In genomic region chr1:45018599-45019230, GRCh38 we compare ENCODE assay signal across 8 cellular contexts. TPM values are rescaled to one million over a fixed set of nuclear protein-coding genes. Genes with fewer than 3 reads are reported as not detected.
A peak's percentile ranks its signal among the peaks of the same experiment; 100 is the strongest.
DNase-seq lines count a peak whose midpoint lies in the region; ATAC-seq and TF ChIP-seq lines count a peak whose summit lies in the region.

No MANE protein-coding gene starts in this region.

- H3K27ac Mint-ChIP-seq in WTC11: no peak overlapping the region

- no peaks in the 10 kb centered on the region for H3K4me1 ChIP-seq in HAP-1

- peaks cover 11% of the 10 kb centered on the region for H3K36me3 ChIP-seq in HAP-1 (replicated peaks)

- peaks cover 3% of the 10 kb centered on the region for H3K4me1 Mint-ChIP-seq in WTC11

- POLR2A ChIA-PET in WTC11 (lab: Charles Lee): interaction anchor here (1.1 kb wide), 1 partner anchor 285 kb away, joined by 4 read pairs; no protein-coding TSS in a partner anchor

- H3K27ac ChIP-seq in caudate nucleus (ENCODE audit: low read depth, low read length): no peak overlapping the region

- no peaks in the 10 kb centered on the region; the same call in 1 of the 2 replicates for H3K27me3 Mint-ChIP-seq in WTC11 (ENCODE audit: low read depth)

- H3K9me3 ChIP-seq in HAP-1: no peaks in the 10 kb centered on the region

- H3K9me3 Mint-ChIP-seq in WTC11: peaks cover 10% of the 10 kb centered on the region; the same call in 1 of the 2 replicates

- peak; percentile 95 for ATAC-seq in WTC11
- ATAC-seq in left lobe of liver: peak; percentile 96
- no peak for ATAC-seq in HG02571 (IDR thresholded peaks at IDR 0.05; ENCODE audit: unreplicated experiment)

- peak; percentile 72 for TF ChIP-seq CTCF in WTC11 (IDR thresholded peaks at IDR 0.05)

- no peak overlapping the region for H3K4me3 ChIP-seq in HAP-1

- DNase-seq in DMS114 treated with DMSO at 0.1 percent for 48 hours (lab: John Stamatoyannopoulos, UW; ENCODE audit: unreplicated experiment) (peak; percentile 16), HAP-1 (ENCODE audit: low spot score in 2 of 2) (peak; percentile 51 to 75), NCI-H2029 treated with DMSO at 0.1 percent for 48 hours (lab: John Stamatoyannopoulos, UW) (peak; percentile 87), WTC11 (ENCODE audit: low spot score) (peak; percentile 78), caudate nucleus (lab: John Stamatoyannopoulos, UW) (peak in 43 of 61 donors; percentile 5 to 92 (median 29)), left lobe of liver (ENCODE audit: low spot score) (peak; percentile 72)
- peak in 2 of 3 experiments; percentile 31 to 49 for DNase-seq in stimulated activated CD4-positive, alpha-beta T cell treated with anti-CD3 and anti-CD28 coated beads, TNF-alpha, amount 100 ng/mL, for 4 hours (ENCODE audit: low read depth in 3 of 3)

- H3K36me3 Mint-ChIP-seq in WTC11: peaks cover 2% of the 10 kb centered on the region

- H3K27me3 ChIP-seq in HAP-1 (ENCODE audit: low read depth): no peaks in the 10 kb centered on the region

- in situ Hi-C loops in HAP-1 (cut with MboI; ENCODE audit: low sequenced_read_pairs): loop anchor here (10.0 kb wide), 1 partner anchor 556 kb away; no protein-coding TSS in a partner anchor

- CTCF ChIA-PET in WTC11 (lab: Charles Lee): interaction anchor here (0.7 to 13.0 kb wide), 27 partner anchors 10 to 602 kb away, joined by 3 to 317 read pairs (median 4); partner anchors contain the start of genes CCDC163, HPDL, MMACHC and MUTYH

- no peak overlapping the region for H3K4me3 Mint-ChIP-seq in WTC11

TF ChIP-seq in WTC11, 78 proteins besides CTCF, POLR2A, EP300 and RAD21:
- TF ChIP-seq TP53 (CRISPR knock-in tag; IDR thresholded peaks at IDR 0.05) (no peak), ZNF232 (CRISPR knock-in tag; IDR thresholded peaks at IDR 0.05) (no peak), ARID4B (CRISPR knock-in tag; IDR thresholded peaks at IDR 0.05; ENCODE audit: borderline replicate concordance) (no peak), ZNF121 (CRISPR knock-in tag; IDR thresholded peaks at IDR 0.05) (0 out of 2 replicates have a peak, but pooled peaks have one; percentile 36), ZNF281 (CRISPR knock-in tag; IDR thresholded peaks at IDR 0.05) (no peak), PRRX2 (CRISPR knock-in tag; IDR thresholded peaks at IDR 0.05) (no peak), ZNF396 (CRISPR knock-in tag; IDR thresholded peaks at IDR 0.05; ENCODE audit: borderline replicate concordance) (no peak), ZNF416 (CRISPR knock-in tag; IDR thresholded peaks at IDR 0.05) (no peak), ELF4 (CRISPR knock-in tag; IDR thresholded peaks at IDR 0.05; ENCODE audit: low read depth) (no peak), SMAD3 (CRISPR knock-in tag; IDR thresholded peaks at IDR 0.05; ENCODE audit: borderline replicate concordance) (no peak), GABPB1 (CRISPR knock-in tag; IDR thresholded peaks at IDR 0.05) (0 out of 2 replicates have a peak, but pooled peaks have one; percentile 20), RELA (CRISPR knock-in tag; IDR thresholded peaks at IDR 0.05; ENCODE audit: borderline replicate concordance) (no peak), ETV6 (CRISPR knock-in tag; IDR thresholded peaks at IDR 0.05) (0 out of 2 replicates have a peak, but pooled peaks have one; percentile 44), OVOL2 (CRISPR knock-in tag; IDR thresholded peaks at IDR 0.05; ENCODE audit: borderline replicate concordance) (no peak)

RNA-seq across cellular contexts. Expression of gene UROD, which starts 6.7 kb away (rescaled TPM):
- total RNA-seq in WTC11 (2021) (95.2 to 118 TPM (median 96.0 TPM) in 3 replicates), left lobe of liver (76.5 TPM)

RNA-seq across cellular contexts. Expression of gene HECTD3, which starts 7.6 kb away (rescaled TPM):
- total RNA-seq in WTC11 (2021) (33.2 to 39.5 TPM (median 35.1 TPM) in 3 replicates), left lobe of liver (33.9 TPM)

RNA-seq across cellular contexts. Expression of gene EIF2B3, which starts 32.3 kb away (rescaled TPM):
- total RNA-seq in WTC11 (2021): 27.4 to 33.2 TPM (median 29.0 TPM) in 3 replicates
- 15.3 TPM for total RNA-seq in left lobe of liver

Comparison
In these comparisons a context has a peak if more than half of its experiments do, and no peak if none do; other contexts are left out.
1. DNase-seq: peak in every context shown above with its lines; median percentile 87 in NCI-H2029 treated with DMSO at 0.1 percent for 48 hours; 78 in WTC11; 72 in left lobe of liver; 63 in HAP-1; 40 in stimulated activated CD4-positive, alpha-beta T cell treated with anti-CD3 and anti-CD28 coated beads, TNF-alpha, amount 100 ng/mL, for 4 hours; 29 in caudate nucleus; 16 in DMS114 treated with DMSO at 0.1 percent for 48 hours.